In the genomic region with DNA sequence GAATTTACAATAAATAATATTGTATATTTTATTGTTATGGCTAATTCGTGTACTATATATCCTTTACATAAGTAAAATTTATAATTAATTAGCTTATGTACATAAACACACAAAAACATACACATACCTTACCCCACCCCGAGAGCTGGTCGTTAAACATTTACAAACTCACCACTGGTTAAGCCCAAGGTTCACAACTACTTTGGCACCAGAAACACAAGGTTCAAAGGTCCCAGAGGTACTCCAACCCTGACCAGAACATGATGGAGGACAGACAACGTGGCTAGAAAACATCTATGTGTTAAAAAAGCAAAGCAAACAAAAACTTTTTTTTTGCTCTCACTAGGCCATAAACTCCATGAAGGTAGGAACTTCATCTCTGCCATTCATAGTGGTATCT, we compare ENCODE assay signal across 2 cellular contexts.
A peak's percentile ranks its signal among the peaks of the same experiment; 100 is the strongest.
TF ChIP-seq lines count a peak whose summit lies in the region.

No MANE protein-coding gene starts in this region.

TF ChIP-seq in HepG2, 621 proteins besides CTCF, POLR2A, EP300 and RAD21 (continues in another document):
- TF ChIP-seq, protein P1, sequence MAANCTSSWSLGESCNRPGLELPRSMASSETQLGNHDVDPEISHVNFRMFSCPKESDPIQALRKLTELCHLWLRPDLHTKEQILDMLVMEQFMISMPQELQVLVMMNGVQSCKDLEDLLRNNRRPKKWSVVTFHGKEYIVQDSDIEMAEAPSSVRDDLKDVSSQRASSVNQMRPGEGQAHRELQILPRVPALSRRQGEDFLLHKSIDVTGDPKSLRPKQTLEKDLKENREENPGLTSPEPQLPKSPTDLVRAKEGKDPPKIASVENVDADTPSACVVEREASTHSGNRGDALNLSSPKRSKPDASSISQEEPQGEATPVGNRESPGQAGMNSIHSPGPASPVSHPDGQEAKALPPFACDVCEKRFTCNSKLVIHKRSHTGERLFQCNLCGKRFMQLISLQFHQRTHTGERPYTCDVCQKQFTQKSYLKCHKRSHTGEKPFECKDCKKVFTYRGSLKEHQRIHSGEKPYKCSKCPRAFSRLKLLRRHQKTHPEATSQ (CRISPR knock-in tag; IDR thresholded peaks at IDR 0.05; ENCODE audit: borderline replicate concordance), result no peak
- peak; percentile 49 for TF ChIP-seq POLR2G (IDR thresholded peaks at IDR 0.05; ENCODE audit: low read depth, low read length)
- TF ChIP-seq RARA (CRISPR knock-in tag; IDR thresholded peaks at IDR 0.05), result peak; percentile 22; the same call in 1 of the 2 replicates
- 0 out of 2 replicates have a peak, but pooled peaks have one; percentile 17 for TF ChIP-seq SAP130 (CRISPR knock-in tag; IDR thresholded peaks at IDR 0.05; ENCODE audit: low read depth)
- no peak for TF ChIP-seq ZNF567 (CRISPR knock-in tag; IDR thresholded peaks at IDR 0.05; ENCODE audit: borderline replicate concordance)
- TF ChIP-seq ZNF878 (CRISPR knock-in tag; IDR thresholded peaks at IDR 0.05), result no peak
- peak; percentile 86 for TF ChIP-seq HNF4A (CRISPR knock-in tag; IDR thresholded peaks at IDR 0.05)
- TF ChIP-seq NR2F1 (CRISPR knock-in tag; IDR thresholded peaks at IDR 0.05), result 0 out of 4 replicates have a peak, but pooled peaks of 1 of the 2 experiments have one; percentile 38
- no peak for TF ChIP-seq SOX13 (IDR thresholded peaks at IDR 0.05)
- TF ChIP-seq SOX13 (CRISPR knock-in tag; conservative IDR thresholded peaks at IDR 0.05 in 1 of 2, IDR thresholded peaks at IDR 0.05 in 1 of 2), result peak in 1 of 2 experiments; percentile 41; a peak in 1 of 4 replicates
- peak; percentile 31; the same call in 1 of the 2 replicates for TF ChIP-seq KAT8 (CRISPR knock-in tag; IDR thresholded peaks at IDR 0.05)
- TF ChIP-seq RFXAP (CRISPR knock-in tag; IDR thresholded peaks at IDR 0.05; ENCODE audit: borderline replicate concordance), result 0 out of 2 replicates have a peak, but pooled peaks have one; percentile 25
- TF ChIP-seq, protein P2, sequence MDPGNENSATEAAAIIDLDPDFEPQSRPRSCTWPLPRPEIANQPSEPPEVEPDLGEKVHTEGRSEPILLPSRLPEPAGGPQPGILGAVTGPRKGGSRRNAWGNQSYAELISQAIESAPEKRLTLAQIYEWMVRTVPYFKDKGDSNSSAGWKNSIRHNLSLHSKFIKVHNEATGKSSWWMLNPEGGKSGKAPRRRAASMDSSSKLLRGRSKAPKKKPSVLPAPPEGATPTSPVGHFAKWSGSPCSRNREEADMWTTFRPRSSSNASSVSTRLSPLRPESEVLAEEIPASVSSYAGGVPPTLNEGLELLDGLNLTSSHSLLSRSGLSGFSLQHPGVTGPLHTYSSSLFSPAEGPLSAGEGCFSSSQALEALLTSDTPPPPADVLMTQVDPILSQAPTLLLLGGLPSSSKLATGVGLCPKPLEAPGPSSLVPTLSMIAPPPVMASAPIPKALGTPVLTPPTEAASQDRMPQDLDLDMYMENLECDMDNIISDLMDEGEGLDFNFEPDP (CRISPR knock-in tag; conservative IDR thresholded peaks at IDR 0.05), result no peak
- TF ChIP-seq KDM6A (CRISPR knock-in tag; IDR thresholded peaks at IDR 0.05; ENCODE audit: low read depth), result peak; percentile 64; the same call in 1 of the 2 replicates
- TF ChIP-seq AHR (CRISPR knock-in tag; IDR thresholded peaks at IDR 0.05), result no peak
- no peak for TF ChIP-seq ZMAT5 (CRISPR knock-in tag; IDR thresholded peaks at IDR 0.05; ENCODE audit: borderline replicate concordance, low read depth)
- TF ChIP-seq ZBTB25 (CRISPR knock-in tag; IDR thresholded peaks at IDR 0.05), result no peak
- peak; percentile 80; the same call in 1 of the 2 replicates for TF ChIP-seq HNF1B (CRISPR knock-in tag; IDR thresholded peaks at IDR 0.05)
- no peak for TF ChIP-seq ZNF512B (CRISPR knock-in tag; IDR thresholded peaks at IDR 0.05; ENCODE audit: borderline replicate concordance)
- no peak for TF ChIP-seq SIX1 (CRISPR knock-in tag; IDR thresholded peaks at IDR 0.05; ENCODE audit: borderline replicate concordance)

TF ChIP-seq in GM12891, 5 proteins besides CTCF, POLR2A, EP300 and RAD21:
- TF ChIP-seq TAF1 (IDR thresholded peaks at IDR 0.05; ENCODE audit: low read depth, low read length), result no peak
- no peak for TF ChIP-seq PAX5 (IDR thresholded peaks at IDR 0.05; ENCODE audit: insufficient read depth, low read length, severe bottlenecking)
- no peak for TF ChIP-seq POLR2AphosphoS5 (IDR thresholded peaks at IDR 0.05; ENCODE audit: low read depth, low read length)
- no peak for TF ChIP-seq SPI1 (IDR thresholded peaks at IDR 0.05; ENCODE audit: low read depth, low read length)
- TF ChIP-seq POU2F2 (IDR thresholded peaks at IDR 0.05; ENCODE audit: low read depth, low read length), result no peak
